8 cellular contexts compared by ENCODE assay signal in the genomic region with DNA sequence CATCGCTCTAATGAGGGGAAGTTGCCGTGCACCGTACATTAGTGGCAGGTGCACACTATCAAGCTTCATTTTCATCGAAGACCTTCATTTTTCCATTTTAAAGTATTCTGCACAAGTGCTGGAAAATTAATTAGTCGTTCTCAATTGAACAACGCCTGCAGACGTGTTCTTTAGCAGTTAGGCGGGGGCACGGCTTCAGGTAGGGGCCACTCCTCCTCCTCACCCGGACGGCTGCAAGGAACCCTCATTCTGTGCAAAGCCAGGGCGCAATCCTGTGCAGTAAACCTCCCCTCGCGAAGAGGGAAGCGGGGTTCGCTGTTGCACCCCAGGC. TPM values are rescaled to one million over a fixed set of nuclear protein-coding genes. Genes with fewer than 3 reads are reported as not detected.
DNase-seq lines count a peak whose midpoint lies in the region; ATAC-seq and TF ChIP-seq lines count a peak whose summit lies in the region.

No MANE protein-coding gene starts in this region.

- no peaks in the 10 kb centered on the region for H4K20me1 ChIP-seq in HCT116 (ENCODE audit: insufficient read depth)

- no peak for TF ChIP-seq POLR2A in HCT116 (IDR thresholded peaks at IDR 0.05; ENCODE audit: borderline replicate concordance, extremely low read depth, insufficient read depth, insufficient read length)
- TF ChIP-seq POLR2A in spleen (IDR thresholded peaks at IDR 0.05), result no peak

- H3K9me3 Mint-ChIP-seq in activated T-helper 17 cell treated with anti-CD3 and anti-CD28 coated beads, Interleukin-2, amount 50 U/mL, for 72 hours, result no peaks in the 10 kb centered on the region

- H3K4me3 Mint-ChIP-seq in activated T-helper 17 cell treated with anti-CD3 and anti-CD28 coated beads, Interleukin-2, amount 50 U/mL, for 72 hours, result peak overlapping the region; percentile 44

- H3K27ac ChIP-seq in HCT116 (ENCODE audit: low read depth, low read length) (no peak overlapping the region), spleen (peak overlapping the region in 3 of 8 donors; percentile 68 to 85 (median 83))

- H3K4me2 ChIP-seq in HCT116 (ENCODE audit: low read length), result peak overlapping the region; percentile 85

- no peaks in the 10 kb centered on the region for H3K79me2 ChIP-seq in HCT116 (ENCODE audit: insufficient read depth, low read length)

- H3K27me3 ChIP-seq in HCT116 (ENCODE audit: insufficient read depth, low read length) (no peaks in the 10 kb centered on the region), spleen (replicated peaks in 1 of 7) (peaks cover 0 to 40% (median 5%) of the 10 kb centered on the region in 7 donors)

- TF ChIP-seq RAD21 in HCT116 (IDR thresholded peaks at IDR 0.05; ENCODE audit: low read depth), result no peak

- RAD21 ChIA-PET in HCT116 (lab: Charles Lee; ENCODE audit: low non-redundant PET in 1 of 2, low total read pairs in 2 of 2, uncharacterized antibody in 2 of 2, unreplicated experiment in 2 of 2), result interaction anchor here (1.2 to 1.5 kb wide), 2 partner anchors 194 to 761 kb away, joined by 4 to 7 read pairs; no protein-coding TSS in a partner anchor

- H3K27me3 Mint-ChIP-seq in activated T-helper 17 cell treated with anti-CD3 and anti-CD28 coated beads, Interleukin-2, amount 50 U/mL, for 72 hours, result peaks cover 28% of the 10 kb centered on the region

- no peaks in the 10 kb centered on the region for H3K36me3 Mint-ChIP-seq in activated T-helper 17 cell treated with anti-CD3 and anti-CD28 coated beads, Interleukin-2, amount 50 U/mL, for 72 hours (ENCODE audit: low read depth)

- H3K4me1 ChIP-seq in HCT116 (ENCODE audit: control insufficient read depth in 1 of 2, insufficient read depth in 2 of 2, low read length in 2 of 2) (peaks cover 0 to 9% of the 10 kb centered on the region in 2 experiments; a peak in 1 of 4 replicates), spleen (peaks cover 8 to 14% (median 12%) of the 10 kb centered on the region in 6 donors)

- no peaks in the 10 kb centered on the region for H3K9me2 ChIP-seq in HCT116 (ENCODE audit: insufficient read depth)

- DNase-seq in HCT116 (ENCODE audit: low read depth, low spot score) (no peak), spleen (no peak), NCI-H2107 treated with DMSO at 0.1 percent for 48 hours (lab: John Stamatoyannopoulos, UW; ENCODE audit: unreplicated experiment) (no peak), AG08395 (ENCODE audit: low spot score) (no peak), mesenteric fat pad (ENCODE audit: low spot score) (no peak), A172 (ENCODE audit: low spot score) (no peak)

- TF ChIP-seq CTCF in HCT116 (IDR thresholded peaks at IDR 0.05 in 2 of 3, conservative IDR thresholded peaks at IDR 0.05 in 1 of 3; ENCODE audit: borderline replicate concordance in 1 of 3, insufficient read depth in 1 of 3, low read depth in 2 of 3, low read length in 2 of 3), result no peak
- TF ChIP-seq CTCF in spleen (IDR thresholded peaks at IDR 0.05 in 8 of 11, conservative IDR thresholded peaks at IDR 0.05 in 3 of 11), result no peak

- POLR2A ChIA-PET in HCT116 (lab: Charles Lee), result no interaction called here

- ATAC-seq in HCT116, result peak; percentile 68
- ATAC-seq in activated T-helper 17 cell treated with anti-CD3 and anti-CD28 coated beads, Interleukin-2, amount 50 U/mL, for 72 hours (replicated peaks), result no peak

- H3K4me1 Mint-ChIP-seq in activated T-helper 17 cell treated with anti-CD3 and anti-CD28 coated beads, Interleukin-2, amount 50 U/mL, for 72 hours, result no peaks in the 10 kb centered on the region

- peak overlapping the region; percentile 34 to 54 for H3K4me3 ChIP-seq in HCT116 (replicated peaks in 1 of 2; ENCODE audit: low read depth in 1 of 2, low read length in 2 of 2)
- H3K4me3 ChIP-seq in iPS-18c (ENCODE audit: insufficient read depth, low read depth, low read length), result peak overlapping the region; percentile 57; the same call in 1 of the 2 replicates
- peak overlapping the region; percentile 4 to 71 (median 39) for H3K4me3 ChIP-seq in spleen

- H2AFZ ChIP-seq in HCT116 (ENCODE audit: low read depth, low read length, poor library complexity, severe bottlenecking), result peak overlapping the region; percentile 89

- CTCF ChIA-PET in HCT116 (lab: Charles Lee), result interaction anchor here (0.6 to 2.8 kb wide), 12 partner anchors 9 to 1071 kb away, joined by 3 to 36 read pairs (median 5); a partner anchor contains a TSS

- no TSS peak for BruUV-seq in HCT116 (replicated peaks; lab: Mats Ljungman, UMichigan)

- H3K27ac Mint-ChIP-seq in activated T-helper 17 cell treated with anti-CD3 and anti-CD28 coated beads, Interleukin-2, amount 50 U/mL, for 72 hours, result no peak overlapping the region

- H3K9me3 ChIP-seq in HCT116 (ENCODE audit: control insufficient read depth in 1 of 2, insufficient read depth in 1 of 2, low read depth in 1 of 2, low read length in 2 of 2) (no peaks in the 10 kb centered on the region), iPS-18c (ENCODE audit: control insufficient read depth, insufficient read depth, low read length) (no peaks in the 10 kb centered on the region), spleen (no peaks in the 10 kb centered on the region)

- intact Hi-C loops in HCT116 (cut with micrococcal nuclease) (loop anchor here (1.0 to 5.0 kb wide), 6 partner anchors 64 to 1072 kb away; no protein-coding TSS in a partner anchor), spleen (cut with DNase I; ENCODE audit: low total_unique reads) (loop anchor here (5.0 to 10.0 kb wide), 6 partner anchors 65 to 1068 kb away; no protein-coding TSS in a partner anchor)

- WGBS in spleen, 5 donors, result 26 to 41% (median 30%) methylated on average over 11 to 16 of the region's 16 CpGs

- H3K36me3 ChIP-seq in HCT116 (ENCODE audit: control insufficient read depth in 1 of 2, insufficient read depth in 2 of 2, low read length in 2 of 2), result no peaks in the 10 kb centered on the region
- no peaks in the 10 kb centered on the region for H3K36me3 ChIP-seq in spleen

- no peak overlapping the region for H3K9ac ChIP-seq in HCT116 (ENCODE audit: low read length)

TF ChIP-seq in HCT116, 20 proteins besides CTCF, POLR2A, EP300 and RAD21:
- TF ChIP-seq, protein P1, sequence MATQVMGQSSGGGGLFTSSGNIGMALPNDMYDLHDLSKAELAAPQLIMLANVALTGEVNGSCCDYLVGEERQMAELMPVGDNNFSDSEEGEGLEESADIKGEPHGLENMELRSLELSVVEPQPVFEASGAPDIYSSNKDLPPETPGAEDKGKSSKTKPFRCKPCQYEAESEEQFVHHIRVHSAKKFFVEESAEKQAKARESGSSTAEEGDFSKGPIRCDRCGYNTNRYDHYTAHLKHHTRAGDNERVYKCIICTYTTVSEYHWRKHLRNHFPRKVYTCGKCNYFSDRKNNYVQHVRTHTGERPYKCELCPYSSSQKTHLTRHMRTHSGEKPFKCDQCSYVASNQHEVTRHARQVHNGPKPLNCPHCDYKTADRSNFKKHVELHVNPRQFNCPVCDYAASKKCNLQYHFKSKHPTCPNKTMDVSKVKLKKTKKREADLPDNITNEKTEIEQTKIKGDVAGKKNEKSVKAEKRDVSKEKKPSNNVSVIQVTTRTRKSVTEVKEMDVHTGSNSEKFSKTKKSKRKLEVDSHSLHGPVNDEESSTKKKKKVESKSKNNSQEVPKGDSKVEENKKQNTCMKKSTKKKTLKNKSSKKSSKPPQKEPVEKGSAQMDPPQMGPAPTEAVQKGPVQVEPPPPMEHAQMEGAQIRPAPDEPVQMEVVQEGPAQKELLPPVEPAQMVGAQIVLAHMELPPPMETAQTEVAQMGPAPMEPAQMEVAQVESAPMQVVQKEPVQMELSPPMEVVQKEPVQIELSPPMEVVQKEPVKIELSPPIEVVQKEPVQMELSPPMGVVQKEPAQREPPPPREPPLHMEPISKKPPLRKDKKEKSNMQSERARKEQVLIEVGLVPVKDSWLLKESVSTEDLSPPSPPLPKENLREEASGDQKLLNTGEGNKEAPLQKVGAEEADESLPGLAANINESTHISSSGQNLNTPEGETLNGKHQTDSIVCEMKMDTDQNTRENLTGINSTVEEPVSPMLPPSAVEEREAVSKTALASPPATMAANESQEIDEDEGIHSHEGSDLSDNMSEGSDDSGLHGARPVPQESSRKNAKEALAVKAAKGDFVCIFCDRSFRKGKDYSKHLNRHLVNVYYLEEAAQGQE (IDR thresholded peaks at IDR 0.05; ENCODE audit: low read depth), result no peak
- no peak for TF ChIP-seq SRF (IDR thresholded peaks at IDR 0.05; ENCODE audit: low read depth)
- TF ChIP-seq ZNF274 (IDR thresholded peaks at IDR 0.05; ENCODE audit: low read depth, low read length), result no peak
- TF ChIP-seq FOSL1 (IDR thresholded peaks at IDR 0.05; ENCODE audit: low read depth), result no peak
- TF ChIP-seq SIN3A (IDR thresholded peaks at IDR 0.05; ENCODE audit: low read depth), result no peak
- TF ChIP-seq, protein P2, sequence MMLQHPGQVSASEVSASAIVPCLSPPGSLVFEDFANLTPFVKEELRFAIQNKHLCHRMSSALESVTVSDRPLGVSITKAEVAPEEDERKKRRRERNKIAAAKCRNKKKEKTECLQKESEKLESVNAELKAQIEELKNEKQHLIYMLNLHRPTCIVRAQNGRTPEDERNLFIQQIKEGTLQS (IDR thresholded peaks at IDR 0.05), result no peak
- no peak for TF ChIP-seq CEBPB (IDR thresholded peaks at IDR 0.05; ENCODE audit: low read depth)
- TF ChIP-seq SP1 (IDR thresholded peaks at IDR 0.05; ENCODE audit: low read depth), result no peak
- no peak for TF ChIP-seq YY1 (IDR thresholded peaks at IDR 0.05; ENCODE audit: extremely low read depth, insufficient replicate concordance, low read depth, low read length)

RNA-seq across cellular contexts. Expression of a gene that starts 39.7 kb away (rescaled TPM):
- total RNA-seq in HCT116 (2021; ENCODE audit: unreplicated experiment), result 17.2 TPM
- 4.1 and 4.3 TPM in 2 replicates for polyA plus RNA-seq in HCT116 (2012)
- 1 to 10 TPM; 3.5 to 5.1 TPM for total RNA-seq in activated T-helper 17 cell treated with anti-CD3 and anti-CD28 coated beads, Interleukin-2, amount 50 U/mL, for 72 hours
- 10 to 100 TPM; 33.2 to 76.8 (median 40.1) TPM for total RNA-seq in spleen
- polyA plus RNA-seq in spleen, result 1 to 10 TPM; 3.1 to 3.7 (median 3.1) TPM
- total RNA-seq in mesenteric fat pad, result 111 TPM
- 0.22 and 0.31 TPM in 2 replicates for total RNA-seq in A172 (2014; rRNA removed; shearing (Covaris generic))
